Comparison of ENCODE assay signal across 8 cellular contexts in the genomic region with DNA sequence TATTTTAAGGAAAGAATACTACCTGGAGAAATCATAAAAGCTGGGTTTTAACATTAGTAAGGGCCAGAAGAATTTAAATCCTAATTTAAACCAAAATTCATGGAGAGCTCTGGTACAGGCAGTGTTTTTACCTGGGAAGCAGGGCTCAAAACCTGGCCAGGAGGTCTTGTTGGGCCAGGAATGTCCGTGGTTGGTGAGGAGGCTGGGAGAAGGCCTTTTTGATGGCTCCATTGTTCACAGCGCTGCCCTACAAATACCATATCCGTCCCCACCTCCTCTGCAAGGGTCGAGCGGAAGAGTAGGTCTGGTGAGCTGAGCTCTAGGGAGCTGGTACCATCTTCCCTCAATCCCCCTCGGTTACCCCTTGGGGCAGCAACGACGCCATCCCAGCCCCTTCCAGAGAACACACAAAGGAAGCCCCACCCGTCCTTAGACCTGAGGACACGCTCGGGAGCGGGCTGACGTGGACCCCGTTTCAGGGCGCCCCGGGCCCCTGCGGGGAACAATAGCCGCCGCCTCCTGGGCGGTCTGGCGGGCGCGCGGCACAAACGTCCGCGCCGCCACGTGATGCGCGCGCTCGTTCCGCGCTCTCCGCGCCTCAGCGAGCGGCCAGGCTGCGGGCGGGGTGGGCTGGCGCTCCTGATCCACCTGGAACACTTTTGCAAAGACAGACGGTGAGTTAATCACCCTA. TPM values are rescaled to one million over a fixed set of nuclear protein-coding genes. Genes with fewer than 3 reads are reported as not detected.
DNase-seq lines count a peak whose midpoint lies in the region; ATAC-seq lines count a peak whose summit lies in the region.

No MANE protein-coding gene starts in this region.

- no peak overlapping the region for H3K4ac ChIP-seq in mesenchymal stem cell (ENCODE audit: low read depth in 1 of 2, low read length in 2 of 2)

- H3K4me2 ChIP-seq in mesenchymal stem cell (ENCODE audit: low read length, poor library complexity, severe bottlenecking): peak overlapping the region; percentile 80

- H4K91ac ChIP-seq in mesenchymal stem cell (ENCODE audit: low read length): peak overlapping the region; percentile 44

- H3K14ac ChIP-seq in mesenchymal stem cell (ENCODE audit: low read length in 2 of 2): no peak overlapping the region

- H3K9me3 Mint-ChIP-seq in activated CD8-positive, alpha-beta T cell treated with anti-CD3 and anti-CD28 coated beads, Interleukin-2, amount 10 ng/mL, durations not matched to agents 7 days and 5 days (ENCODE audit: insufficient read depth): no peaks in the 10 kb centered on the region

- H3K9me3 ChIP-seq in mesenchymal stem cell (ENCODE audit: control insufficient read depth, low read length): no peaks in the 10 kb centered on the region

- H4K8ac ChIP-seq in mesenchymal stem cell (ENCODE audit: low read length): no peak overlapping the region

- peak overlapping the region; percentile 20 for H3K4me3 Mint-ChIP-seq in activated CD8-positive, alpha-beta T cell treated with anti-CD3 and anti-CD28 coated beads, Interleukin-2, amount 10 ng/mL, durations not matched to agents 7 days and 5 days

- no peaks in the 10 kb centered on the region for H3K36me3 Mint-ChIP-seq in activated CD8-positive, alpha-beta T cell treated with anti-CD3 and anti-CD28 coated beads, Interleukin-2, amount 10 ng/mL, durations not matched to agents 7 days and 5 days (ENCODE audit: low read depth)

- H3K27me3 ChIP-seq in ACC112 (ENCODE audit: insufficient read depth, low read length) (peaks cover 13% of the 10 kb centered on the region; the same call in 1 of the 2 replicates), H7 (ENCODE audit: control insufficient read depth, insufficient read depth, low read length) (peaks cover 99% of the 10 kb centered on the region), mesenchymal stem cell (ENCODE audit: control insufficient read depth in 1 of 2, insufficient read depth in 1 of 2, low read length in 2 of 2) (peaks cover 25 to 82% of the 10 kb centered on the region in 2 experiments)

- CTCF ChIA-PET in activated CD8-positive, alpha-beta T cell treated with anti-CD3 and anti-CD28 coated beads, Interleukin-2, amount 10 ng/mL, durations not matched to agents 7 days and 5 days (lab: Charles Lee): interaction anchor here (1.7 kb wide), 1 partner anchor 10 kb away, joined by 4 read pairs; no protein-coding TSS in a partner anchor

- H3K4me1 ChIP-seq in ACC112 (ENCODE audit: control insufficient read depth, insufficient read depth, low read length, unreplicated experiment): no peaks in the 10 kb centered on the region
- H3K4me1 ChIP-seq in mesenchymal stem cell (ENCODE audit: control insufficient read depth, insufficient read depth, low read depth, low read length): peaks cover 22% of the 10 kb centered on the region

- H3K9ac ChIP-seq in mesenchymal stem cell (ENCODE audit: low read length): peak overlapping the region; percentile 78

- H3K4me3 ChIP-seq in ACC112 (ENCODE audit: low read depth, low read length) (peak overlapping the region; percentile 83), H7 (ENCODE audit: insufficient read depth, low read depth, low read length) (peak overlapping the region; percentile 30), mesenchymal stem cell (ENCODE audit: insufficient read depth in 1 of 2, low read depth in 1 of 2, low read length in 2 of 2) (peak overlapping the region; percentile 18 to 83)

- no peak overlapping the region for H2BK15ac ChIP-seq in mesenchymal stem cell (ENCODE audit: low read depth, poor library complexity, severe bottlenecking)

- H3K27ac ChIP-seq in ACC112 (ENCODE audit: low read depth, low read length) (no peak overlapping the region), mesenchymal stem cell (ENCODE audit: low read length, poor library complexity, severe bottlenecking) (no peak overlapping the region)

- POLR2A ChIA-PET in activated CD8-positive, alpha-beta T cell treated with anti-CD3 and anti-CD28 coated beads, Interleukin-2, amount 10 ng/mL, durations not matched to agents 7 days and 5 days (lab: Charles Lee): no interaction called here

- 1% methylated on average over 41 of the region's 43 CpGs for WGBS in mesenchymal stem cell

- H2AK5ac ChIP-seq in mesenchymal stem cell (ENCODE audit: low read length, severe bottlenecking): no peak overlapping the region

- no peaks in the 10 kb centered on the region for H3K79me1 ChIP-seq in mesenchymal stem cell (replicated peaks; ENCODE audit: low read length, poor library complexity, severe bottlenecking)

- DNase-seq in H7 (peak; percentile 87), mesenchymal stem cell (no peak), T1000 (lab: John Stamatoyannopoulos, UW) (no peak), putamen (ENCODE audit: low spot score) (no peak)
- no peak for DNase-seq in activated CD8-positive, alpha-beta T cell treated with anti-CD3 and anti-CD28 coated beads, Interleukin-2, amount 10 ng/mL, durations not matched to agents 7 days and 5 days
- DNase-seq in stimulated activated CD4-positive, alpha-beta T cell treated with anti-CD3 and anti-CD28 coated beads, Interleukin-4, amount 100 ng/mL, for 1 hour: no peak

- H3K23ac ChIP-seq in mesenchymal stem cell (ENCODE audit: low read length in 2 of 2): no peak overlapping the region

- no peak for ATAC-seq in activated CD8-positive, alpha-beta T cell treated with anti-CD3 and anti-CD28 coated beads, Interleukin-2, amount 10 ng/mL, durations not matched to agents 7 days and 5 days
- no peak for ATAC-seq in HG03039 (IDR thresholded peaks at IDR 0.05; ENCODE audit: unreplicated experiment)

- H2AFZ ChIP-seq in ACC112 (ENCODE audit: low read length, unreplicated experiment) (peak overlapping the region; percentile 70), mesenchymal stem cell (ENCODE audit: low read depth, low read length) (peak overlapping the region; percentile 19)

- H3K18ac ChIP-seq in mesenchymal stem cell (ENCODE audit: low read depth in 1 of 2, low read length in 2 of 2): no peak overlapping the region

- H2BK120ac ChIP-seq in mesenchymal stem cell (ENCODE audit: low read depth, low read length): no peak overlapping the region

- peaks cover 81% of the 10 kb centered on the region for H3K27me3 Mint-ChIP-seq in activated CD8-positive, alpha-beta T cell treated with anti-CD3 and anti-CD28 coated beads, Interleukin-2, amount 10 ng/mL, durations not matched to agents 7 days and 5 days (ENCODE audit: low read depth)

- no peak overlapping the region for H2BK12ac ChIP-seq in mesenchymal stem cell (ENCODE audit: low read length in 2 of 2)

- no peak overlapping the region for H2BK5ac ChIP-seq in mesenchymal stem cell (ENCODE audit: low read depth, low read length, poor library complexity, severe bottlenecking)

- no peak overlapping the region for H3K27ac Mint-ChIP-seq in activated CD8-positive, alpha-beta T cell treated with anti-CD3 and anti-CD28 coated beads, Interleukin-2, amount 10 ng/mL, durations not matched to agents 7 days and 5 days

- peaks cover 5% of the 10 kb centered on the region for H3K4me1 Mint-ChIP-seq in activated CD8-positive, alpha-beta T cell treated with anti-CD3 and anti-CD28 coated beads, Interleukin-2, amount 10 ng/mL, durations not matched to agents 7 days and 5 days (ENCODE audit: low read depth)

- H3K36me3 ChIP-seq in ACC112 (ENCODE audit: insufficient read depth, low read length) (no peaks in the 10 kb centered on the region), H7 (replicated peaks; ENCODE audit: control insufficient read depth, insufficient read depth, low read length) (no peaks in the 10 kb centered on the region), mesenchymal stem cell (ENCODE audit: control insufficient read depth in 1 of 2, insufficient read depth in 2 of 2, low read depth in 1 of 2, low read length in 2 of 2) (peaks cover 0 to 2% of the 10 kb centered on the region in 2 experiments)

- H3K79me2 ChIP-seq in ACC112 (ENCODE audit: control insufficient read depth, insufficient read depth, low read length, unreplicated experiment): no peaks in the 10 kb centered on the region

RNA-seq across cellular contexts. Expression of a gene that starts 10.7 kb away (rescaled TPM):
- total RNA-seq in H7 (2014; rRNA removed; shearing (Covaris generic)): not detected in 2 replicates
- not detected for total RNA-seq in activated CD8-positive, alpha-beta T cell treated with anti-CD3 and anti-CD28 coated beads, Interleukin-2, amount 10 ng/mL, durations not matched to agents 7 days and 5 days
- not detected for polyA plus RNA-seq in mesenchymal stem cell (2013, experiment 1 of 2)
- polyA plus RNA-seq in mesenchymal stem cell (2013, experiment 2 of 2): not detected

RNA-seq across cellular contexts. Expression of a gene that starts 20.6 kb away (rescaled TPM):
- total RNA-seq in H7 (2014; rRNA removed; shearing (Covaris generic)): not detected in 2 replicates
- not detected for total RNA-seq in activated CD8-positive, alpha-beta T cell treated with anti-CD3 and anti-CD28 coated beads, Interleukin-2, amount 10 ng/mL, durations not matched to agents 7 days and 5 days
- not detected for polyA plus RNA-seq in mesenchymal stem cell (2013, experiment 1 of 2)
- not detected for polyA plus RNA-seq in mesenchymal stem cell (2013, experiment 2 of 2)

RNA-seq across cellular contexts. Expression of a gene that starts 26.4 kb away (rescaled TPM):
- total RNA-seq in H7 (2014; rRNA removed; shearing (Covaris generic)): not detected in 2 replicates
- total RNA-seq in activated CD8-positive, alpha-beta T cell treated with anti-CD3 and anti-CD28 coated beads, Interleukin-2, amount 10 ng/mL, durations not matched to agents 7 days and 5 days: not detected
- polyA plus RNA-seq in mesenchymal stem cell (2013, experiment 1 of 2): 0.07 TPM
- not detected for polyA plus RNA-seq in mesenchymal stem cell (2013, experiment 2 of 2)

RNA-seq across cellular contexts. Expression of a gene that starts 48.2 kb away (rescaled TPM):
- not detected in 2 replicates for total RNA-seq in H7 (2014; rRNA removed; shearing (Covaris generic))
- total RNA-seq in activated CD8-positive, alpha-beta T cell treated with anti-CD3 and anti-CD28 coated beads, Interleukin-2, amount 10 ng/mL, durations not matched to agents 7 days and 5 days: not detected
- polyA plus RNA-seq in mesenchymal stem cell (2013, experiment 1 of 2): 0.11 TPM
- polyA plus RNA-seq in mesenchymal stem cell (2013, experiment 2 of 2): 0.19 TPM

RNA-seq across cellular contexts. Expression of a gene that starts 55.2 kb away (rescaled TPM):
- 0.10 TPM in 1 of 2 replicates, not detected in the other for total RNA-seq in H7 (2014; rRNA removed; shearing (Covaris generic))
- not detected for total RNA-seq in activated CD8-positive, alpha-beta T cell treated with anti-CD3 and anti-CD28 coated beads, Interleukin-2, amount 10 ng/mL, durations not matched to agents 7 days and 5 days
- not detected for polyA plus RNA-seq in mesenchymal stem cell (2013, experiment 1 of 2)
- polyA plus RNA-seq in mesenchymal stem cell (2013, experiment 2 of 2): not detected

Comparison
In these comparisons a context has a peak if more than half of its experiments do, and no peak if none do; other contexts are left out.
1. H3K4me3 ChIP-seq: peak in every context shown above with its lines; median percentile 83 in ACC112; 50 in mesenchymal stem cell; 30 in H7.